8 cellular contexts compared by ENCODE assay signal in genomic region chr19:42606660-42607351, GRCh38. TPM values are rescaled to one million over a fixed set of nuclear protein-coding genes. Genes with fewer than 3 reads are reported as not detected.
DNase-seq lines count a peak whose midpoint lies in the region; ATAC-seq, FAIRE-seq and TF ChIP-seq lines count a peak whose summit lies in the region.

No MANE protein-coding gene starts in this region.

- H3K9ac ChIP-seq in keratinocyte (ENCODE audit: control insufficient read depth, extremely low read depth, insufficient read depth, low read length) = no peak overlapping the region

- H3K36me3 ChIP-seq in keratinocyte (ENCODE audit: control insufficient read depth in 2 of 2, extremely low read depth in 1 of 2, insufficient read depth in 2 of 2, low read length in 2 of 2) (no peaks in the 10 kb centered on the region), aorta (ENCODE audit: control insufficient read depth in 1 of 2, insufficient read depth in 2 of 2, low read length in 1 of 2) (no peaks in the 10 kb centered on the region)

- TF ChIP-seq CTCF in astrocyte of the spinal cord (IDR thresholded peaks at IDR 0.05; ENCODE audit: low read depth, low read length) (peak; percentile 67), keratinocyte (optimal IDR thresholded peaks at IDR 0.05 in 1 of 3, IDR thresholded peaks at IDR 0.05 in 1 of 3, conservative IDR thresholded peaks at IDR 0.05 in 1 of 3; ENCODE audit: extremely low read depth in 1 of 3, insufficient read depth in 2 of 3, low read length in 3 of 3) (peak; percentile 89 to 96 (median 93))

- H3K27ac ChIP-seq in keratinocyte (ENCODE audit: control insufficient read depth, insufficient read depth, low read length) (no peak overlapping the region), aorta (ENCODE audit: low read depth in 1 of 2, low read length in 2 of 2) (no peak overlapping the region)

- dilution Hi-C loops in keratinocyte (cut with MboI; ENCODE audit: extremely low pct_ligation_motif_present, low sequenced_read_pairs) = no loop called here

- H3K4me2 ChIP-seq in keratinocyte (ENCODE audit: control insufficient read depth, extremely low read depth, insufficient read depth, low read depth, low read length) = no peak overlapping the region

- H3K79me2 ChIP-seq in keratinocyte (ENCODE audit: control insufficient read depth, insufficient read depth, low read length) = no peaks in the 10 kb centered on the region

- H3K27me3 ChIP-seq in keratinocyte (ENCODE audit: control insufficient read depth, extremely low read depth, insufficient read depth, low read length) = peaks cover 2% of the 10 kb centered on the region
- H3K27me3 ChIP-seq in aorta (ENCODE audit: control insufficient read depth in 1 of 2, insufficient read depth in 2 of 2, low read length in 1 of 2) = no peaks in the 10 kb centered on the region

- no peaks in the 10 kb centered on the region for H4K20me1 ChIP-seq in keratinocyte (ENCODE audit: control insufficient read depth, extremely low read depth, insufficient read depth, low read length)

- WGBS in aorta, 2 donors = 28 to 31% methylated on average over 14 of the region's 14 CpGs

- no peaks in the 10 kb centered on the region for H3K9me1 ChIP-seq in keratinocyte (ENCODE audit: control insufficient read depth, extremely low read depth, insufficient read depth, low read length)

- ATAC-seq in aorta (ENCODE audit: low FRiP score) (no peak), GM21786 (IDR thresholded peaks at IDR 0.05; ENCODE audit: unreplicated experiment) (no peak)

- no peak overlapping the region for H2AFZ ChIP-seq in keratinocyte (ENCODE audit: control insufficient read depth, low read length)

- in situ Hi-C loops in astrocyte of the spinal cord (cut with HindIII; ENCODE audit: low sequenced_read_pairs) = no loop called here

- H3K4me3 ChIP-seq in astrocyte of the spinal cord (ENCODE audit: low read depth, low read length) = no peak overlapping the region
- no peak overlapping the region for H3K4me3 ChIP-seq in keratinocyte (ENCODE audit: control insufficient read depth in 2 of 3, extremely low read depth in 1 of 3, insufficient read depth in 2 of 3, low read depth in 1 of 3, low read length in 3 of 3)
- H3K4me3 ChIP-seq in aorta (ENCODE audit: low read length in 2 of 2) = no peak overlapping the region

- DNase-seq in ELF-1 (ENCODE audit: low read depth, low spot score) (peak; percentile 84), LHCN-M2 (ENCODE audit: low read depth) (peak; percentile 24), SW 1271 (lab: John Stamatoyannopoulos, UW) (peak; percentile 12 to 40), astrocyte of the spinal cord (ENCODE audit: low read depth, low spot score) (peak; percentile 5), keratinocyte (ENCODE audit: low read depth, low spot score) (peak; percentile 19), aorta (no peak)
- DNase-seq in stimulated activated CD8-positive, alpha-beta memory T cell treated with anti-CD3 and anti-CD28 coated beads, Interleukin-15, amount 100 ng/mL, for 1 hour (ENCODE audit: low read depth) = peak; percentile 21

- intact Hi-C loops in aorta (cut with DNase I) = no loop called here

- H3K9me3 ChIP-seq in keratinocyte (ENCODE audit: control insufficient read depth, low read depth, low read length) = no peaks in the 10 kb centered on the region
- H3K9me3 ChIP-seq in aorta (ENCODE audit: control insufficient read depth, low read length) = no peaks in the 10 kb centered on the region

- peak; percentile 86 for FAIRE-seq in keratinocyte (lab: Jason Lieb, UNC)

- H3K4me1 ChIP-seq in keratinocyte (ENCODE audit: control insufficient read depth, extremely low read depth, insufficient read depth, low read length) (no peaks in the 10 kb centered on the region), aorta (ENCODE audit: control insufficient read depth in 1 of 2, insufficient read depth in 2 of 2, low read length in 2 of 2) (no peaks in the 10 kb centered on the region)

RNA-seq across cellular contexts. Expression of gene CEACAM8, which starts 12.1 kb away (rescaled TPM):
- total RNA-seq in LHCN-M2 (2014; rRNA removed) (not detected in 2 replicates), aorta (under 1 TPM in 1 of 2 donors, not detected in 1; 0.19 TPM)
- polyA plus RNA-seq in LHCN-M2 (2012) = not detected
- polyA plus RNA-seq in keratinocyte (not detected in 3 replicates), aorta (under 1 TPM in 1 of 2 donors, not detected in 1; 0.50 TPM)
- polyA plus RNA-seq in keratinocyte (2011; ENCODE audit: low read depth) = not detected
- not detected in 2 replicates for polyA plus RNA-seq in keratinocyte (2011; cell fraction: cytosol; rRNA removed)
- polyA plus RNA-seq in keratinocyte (2011; cell fraction: nucleus; rRNA removed) = not detected in 2 replicates
- not detected in 2 replicates for polyA plus RNA-seq in keratinocyte (2012; ENCODE audit: low replicate concordance)
- not detected in 3 replicates for polyA minus RNA-seq in keratinocyte
- polyA minus RNA-seq in keratinocyte (2011; cell fraction: cytosol; rRNA and poly(A)+ RNA removed) = not detected
- polyA minus RNA-seq in keratinocyte (2011; cell fraction: nucleus; rRNA and poly(A)+ RNA removed) = not detected in 2 replicates

Comparison
In these comparisons a context has a peak if more than half of its experiments do, and no peak if none do; other contexts are left out.
1. DNase-seq: peak in ELF-1 (single experiment), LHCN-M2 (single experiment), SW 1271 (2 of 2), astrocyte of the spinal cord (single experiment), keratinocyte (single experiment) and stimulated activated CD8-positive, alpha-beta memory T cell treated with anti-CD3 and anti-CD28 coated beads, Interleukin-15, amount 100 ng/mL, for 1 hour (single experiment); none in aorta (0 of 2).